Comparison of ENCODE assay signal across 19 cellular contexts in the genomic region with DNA sequence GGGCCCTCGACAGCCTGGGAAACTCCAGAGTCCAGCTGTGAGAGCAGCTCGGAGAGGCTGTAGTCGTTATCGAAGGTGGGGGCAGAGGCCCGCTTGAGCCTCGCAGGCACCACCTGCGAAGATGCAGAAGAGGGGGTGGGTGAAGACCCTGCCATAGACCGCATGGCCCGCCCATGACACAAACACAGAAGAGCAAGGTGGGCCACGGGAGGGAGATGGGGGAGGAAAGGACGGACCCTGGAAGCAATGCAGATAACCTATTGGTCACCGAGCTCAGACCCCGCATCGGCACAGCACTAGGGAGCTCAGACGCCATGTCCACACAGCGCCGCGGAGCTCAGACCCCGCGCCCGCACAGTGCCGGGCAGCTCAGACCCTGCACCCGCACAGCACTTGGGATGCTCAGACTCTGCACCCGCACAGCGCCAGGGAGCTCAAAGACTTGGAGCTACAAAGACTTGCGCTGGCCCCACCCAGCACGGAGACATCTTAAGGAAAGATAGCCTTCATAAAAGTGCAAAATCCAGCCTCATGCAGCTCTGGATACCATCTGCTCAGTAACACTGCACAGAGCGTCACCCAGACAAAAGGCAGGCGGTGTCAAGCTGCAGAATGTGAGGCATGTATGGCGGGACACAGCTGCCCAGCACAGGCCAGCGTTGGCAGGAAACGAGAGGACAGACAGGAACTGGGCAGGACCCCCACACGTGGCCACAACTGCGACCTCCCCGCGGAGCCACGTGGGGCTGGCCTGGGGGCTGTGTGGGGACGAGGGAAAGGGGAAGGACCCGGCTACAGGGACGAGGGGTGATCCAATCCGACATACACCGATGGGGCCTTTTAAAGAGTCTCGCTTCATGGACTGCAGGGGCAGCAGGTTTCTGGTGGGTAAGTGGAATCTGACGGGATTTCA. TPM values are rescaled to one million over a fixed set of nuclear protein-coding genes. Genes with fewer than 3 reads are reported as not detected.
DNase-seq lines count a peak whose midpoint lies in the region; ATAC-seq and TF ChIP-seq lines count a peak whose summit lies in the region.
"Had no signal": no experiment of that assay in that cellular context is flagged by ENCODE, and none has a peak within 500 bp of the region (broad histone marks: within the 10 kb centered on the region; RNA-seq: fewer than 3 reads in every experiment).

No MANE protein-coding gene starts in this region.

- H3K4me1 Mint-ChIP-seq in activated naive CD4-positive, alpha-beta T cell treated with anti-CD3 and anti-CD28 coated beads for 36 hours (ENCODE audit: low read depth), result no peaks in the 10 kb centered on the region
- H3K4me1 Mint-ChIP-seq: CD14-positive monocyte had no signal

- H3K27me3 Mint-ChIP-seq in activated naive CD4-positive, alpha-beta T cell treated with anti-CD3 and anti-CD28 coated beads for 36 hours (ENCODE audit: low read depth), result no peaks in the 10 kb centered on the region

- CTCF ChIA-PET in activated naive CD4-positive, alpha-beta T cell treated with anti-CD3 and anti-CD28 coated beads for 36 hours (lab: Charles Lee), result no interaction called here

- WGBS in neuronal stem cell (ENCODE audit: extremely low coverage in 2 of 2, insufficient read length in 2 of 2, insufficient replicate concordance in 1 of 2), 2 donors, result no CpG with 5 or more reads among the region's 44 CpGs

- peak overlapping the region; percentile 54 for H2BK15ac ChIP-seq in neuronal stem cell (ENCODE audit: low read length)

- H2BK5ac ChIP-seq in neuronal stem cell (ENCODE audit: low read length), result peak overlapping the region; percentile 49

- H3K18ac ChIP-seq in neuronal stem cell (ENCODE audit: low read length), result peak overlapping the region; percentile 78

- ATAC-seq in left cardiac atrium (peak; percentile 26 to 69), foreskin keratinocyte (peak; percentile 3), upper lobe of right lung (peak; percentile 14)
- no peak for ATAC-seq in activated naive CD4-positive, alpha-beta T cell treated with anti-CD3 and anti-CD28 coated beads, Interleukin-2, amount 50 U/mL, for 72 hours
- ATAC-seq: HCT116 had no signal

- H3K4ac ChIP-seq in neuronal stem cell (ENCODE audit: low read length), result peak overlapping the region; percentile 70

- H3K27ac ChIP-seq in foreskin keratinocyte (no peak overlapping the region), neuronal stem cell (replicated peaks; ENCODE audit: low read length) (no peak overlapping the region), upper lobe of right lung (no peak overlapping the region)

- TF ChIP-seq CTCF in foreskin keratinocyte (conservative IDR thresholded peaks at IDR 0.05) (no peak), upper lobe of right lung (IDR thresholded peaks at IDR 0.05) (no peak)

- H2BK12ac ChIP-seq in neuronal stem cell (ENCODE audit: low read length), result no peak overlapping the region

- no peak overlapping the region for H3K4me3 Mint-ChIP-seq in activated naive CD4-positive, alpha-beta T cell treated with anti-CD3 and anti-CD28 coated beads for 36 hours
- H3K4me3 Mint-ChIP-seq: CD14-positive monocyte had no signal

- H3K4me3 ChIP-seq in neuronal stem cell (ENCODE audit: low read length in 2 of 2), result no peak overlapping the region
- no peak overlapping the region for H3K4me3 ChIP-seq in upper lobe of right lung

- H3K9me3 Mint-ChIP-seq in activated naive CD4-positive, alpha-beta T cell treated with anti-CD3 and anti-CD28 coated beads for 36 hours, result no peaks in the 10 kb centered on the region
- no peaks in the 10 kb centered on the region for H3K9me3 Mint-ChIP-seq in activated naive CD4-positive, alpha-beta T cell treated with anti-CD3 and anti-CD28 coated beads, Interleukin-2, amount 50 U/mL, for 72 hours
- H3K9me3 Mint-ChIP-seq: CD14-positive monocyte had no signal

- H4K91ac ChIP-seq in neuronal stem cell (ENCODE audit: low read depth, low read length, poor library complexity), result no peak overlapping the region

- no peak overlapping the region for H2BK120ac ChIP-seq in neuronal stem cell (ENCODE audit: low read depth, low read length)

- no peak for DNase-seq in left cardiac atrium
- DNase-seq in cardiac septum (ENCODE audit: low spot score), result no peak
- no peak for DNase-seq in foreskin keratinocyte
- no peak for DNase-seq in neuronal stem cell (ENCODE audit: low spot score)
- no peak for DNase-seq in upper lobe of right lung
- no peak for DNase-seq in activated naive CD4-positive, alpha-beta T cell treated with anti-CD3 and anti-CD28 coated beads for 36 hours
- no peak for DNase-seq in NCI-H2029 (lab: John Stamatoyannopoulos, UW)
- no peak for DNase-seq in activated naive CD4-positive, alpha-beta T cell treated with anti-CD3 and anti-CD28 coated beads, Interleukin-2, amount 50 U/mL, for 72 hours (ENCODE audit: low spot score in 2 of 2)
- DNase-seq: 8988T, DMS 273 treated with DMSO at 0.1 percent for 48 hours, DND-41, KG1, NCI-H187, NCI-H2227 treated with DMSO at 0.1 percent for 48 hours, NCI-H510A treated with DMSO at 0.1 percent for 48 hours, RPMI8226 had no signal

- H3K23ac ChIP-seq in neuronal stem cell (ENCODE audit: low read depth, low read length, poor library complexity), result peak overlapping the region; percentile 31

- H3K4me1 ChIP-seq in foreskin keratinocyte (no peaks in the 10 kb centered on the region), neuronal stem cell (ENCODE audit: control insufficient read depth in 2 of 2, insufficient read depth in 1 of 2, low read depth in 1 of 2, low read length in 2 of 2) (peaks cover 0 to 10% of the 10 kb centered on the region in 2 donors), upper lobe of right lung (no peaks in the 10 kb centered on the region)

- H3K9me3 ChIP-seq in neuronal stem cell (replicated peaks in 1 of 2; ENCODE audit: control insufficient read depth in 2 of 2, insufficient read depth in 1 of 2, low read depth in 1 of 2, low read length in 2 of 2) (no peaks in the 10 kb centered on the region), upper lobe of right lung (no peaks in the 10 kb centered on the region)

- H2AK5ac ChIP-seq in neuronal stem cell (ENCODE audit: low read depth, low read length), result peak overlapping the region; percentile 78

- H3K14ac ChIP-seq in neuronal stem cell (ENCODE audit: low read length), result peak overlapping the region; percentile 23

- H3K36me3 ChIP-seq in neuronal stem cell (replicated peaks in 1 of 2; ENCODE audit: control insufficient read depth in 2 of 2, insufficient read depth in 2 of 2, low read length in 2 of 2) (no peaks in the 10 kb centered on the region), upper lobe of right lung (peaks cover 10% of the 10 kb centered on the region)

- H3K27me3 ChIP-seq in foreskin keratinocyte (no peaks in the 10 kb centered on the region), neuronal stem cell (ENCODE audit: control insufficient read depth in 3 of 3, insufficient read depth in 3 of 3, low read depth in 1 of 3, low read length in 3 of 3) (no peaks in the 10 kb centered on the region), upper lobe of right lung (no peaks in the 10 kb centered on the region)

- no peak overlapping the region for H4K8ac ChIP-seq in neuronal stem cell (ENCODE audit: low read depth, low read length)

- no peaks in the 10 kb centered on the region for H3K36me3 Mint-ChIP-seq in activated naive CD4-positive, alpha-beta T cell treated with anti-CD3 and anti-CD28 coated beads for 36 hours (ENCODE audit: low read depth)
- no peaks in the 10 kb centered on the region for H3K36me3 Mint-ChIP-seq in activated naive CD4-positive, alpha-beta T cell treated with anti-CD3 and anti-CD28 coated beads, Interleukin-2, amount 50 U/mL, for 72 hours
- H3K36me3 Mint-ChIP-seq: CD14-positive monocyte had no signal

- H2AFZ ChIP-seq in neuronal stem cell (ENCODE audit: low read length), result no peak overlapping the region

- H3K9ac ChIP-seq in neuronal stem cell (ENCODE audit: low read depth, low read length, poor library complexity), result peak overlapping the region; percentile 10

- H3K27ac Mint-ChIP-seq in activated naive CD4-positive, alpha-beta T cell treated with anti-CD3 and anti-CD28 coated beads for 36 hours, result no peak overlapping the region
- no peak overlapping the region for H3K27ac Mint-ChIP-seq in activated naive CD4-positive, alpha-beta T cell treated with anti-CD3 and anti-CD28 coated beads, Interleukin-2, amount 50 U/mL, for 72 hours
- H3K27ac Mint-ChIP-seq: CD14-positive monocyte had no signal

- no peak overlapping the region for H3K4me2 ChIP-seq in neuronal stem cell (ENCODE audit: insufficient read depth, low read length, poor library complexity, severe bottlenecking)

- H3K79me1 ChIP-seq in neuronal stem cell (ENCODE audit: low read depth, low read length), result no peaks in the 10 kb centered on the region

- intact Hi-C loops in left cardiac atrium (cut with DNase I) (no loop called here), cardiac septum (cut with DNase I) (no loop called here), upper lobe of right lung (cut with DNase I) (no loop called here)
- intact Hi-C loops in activated naive CD4-positive, alpha-beta T cell treated with anti-CD3 and anti-CD28 coated beads for 36 hours (cut with micrococcal nuclease), result no loop called here

RNA-seq across cellular contexts. Expression of a gene that starts 22.6 kb away (rescaled TPM):
- total RNA-seq in left cardiac atrium, result 1 to 10 TPM; 2.7 to 3.0 TPM
- 0.13 TPM for total RNA-seq in cardiac septum
- 33.2 and 40.9 TPM in 2 replicates for total RNA-seq in foreskin keratinocyte
- 18.9 and 23.8 TPM in 2 replicates for polyA plus RNA-seq in foreskin keratinocyte
- 0.47 TPM for polyA plus RNA-seq in neuronal stem cell (2013, experiment 1 of 2)
- 0.46 TPM for polyA plus RNA-seq in neuronal stem cell (2013, experiment 2 of 2)
- 10.9 TPM for total RNA-seq in upper lobe of right lung
- total RNA-seq in activated naive CD4-positive, alpha-beta T cell treated with anti-CD3 and anti-CD28 coated beads for 36 hours, result under 1 TPM; 0.33 to 0.49 TPM
- 1 to 10 TPM in 1 of 2 donors, under 1 TPM in 1; 0.52 to 1.3 TPM for total RNA-seq in activated naive CD4-positive, alpha-beta T cell treated with anti-CD3 and anti-CD28 coated beads, Interleukin-2, amount 50 U/mL, for 72 hours
- polyA plus RNA-seq: AG04450 had no signal

Comparison
In these comparisons a context has a peak if more than half of its experiments do, and no peak if none do; other contexts are left out.
1. ATAC-seq: peak in left cardiac atrium (2 of 2), foreskin keratinocyte (single experiment) and upper lobe of right lung (single experiment); none in activated naive CD4-positive, alpha-beta T cell treated with anti-CD3 and anti-CD28 coated beads, Interleukin-2, amount 50 U/mL, for 72 hours (0 of 2).